ENCODE assay signal across 26 cellular contexts in genomic region chrX:24732705-24733104, GRCh38. TPM values are rescaled to one million over a fixed set of nuclear protein-coding genes. Genes with fewer than 3 reads are reported as not detected.
DNase-seq lines count a peak whose midpoint lies in the region; ATAC-seq and TF ChIP-seq lines count a peak whose summit lies in the region.
"Had no signal": no experiment of that assay in that cellular context is flagged by ENCODE, and none has a peak within 500 bp of the region (broad histone marks: within the 10 kb centered on the region; RNA-seq: fewer than 3 reads in every experiment).

No MANE protein-coding gene starts in this region.

- intact Hi-C loops in PC-3 (cut with micrococcal nuclease): loop anchor here (5.0 kb wide), 1 partner anchor 215 kb away; no protein-coding TSS in a partner anchor
- intact Hi-C loops in ovary (cut with DNase I): no loop called here

- BruUV-seq in PC-3 (replicated peaks; lab: Mats Ljungman, UMichigan): no TSS peak

- CTCF ChIA-PET in PC-3 (lab: Charles Lee): no interaction called here

- H3K36me3 ChIP-seq in PC-3 (ENCODE audit: low read depth, low read length) (peaks cover 32% of the 10 kb centered on the region), ovary (no peaks in the 10 kb centered on the region)

- H3K4me1 ChIP-seq in PC-3 (ENCODE audit: insufficient read depth, low read length): peaks cover 10% of the 10 kb centered on the region
- H3K4me1 ChIP-seq in ovary (ENCODE audit: insufficient read depth): no peaks in the 10 kb centered on the region
- H3K4me1 ChIP-seq: SJCRH30 had no signal

- H3K27me3 ChIP-seq in PC-3 (ENCODE audit: low read length): no peaks in the 10 kb centered on the region
- H3K27me3 ChIP-seq in ovary: no peaks in the 10 kb centered on the region
- H3K27me3 ChIP-seq: SJCRH30 had no signal

- no peak for TF ChIP-seq EP300 in ovary (IDR thresholded peaks at IDR 0.05)

- no peak for TF ChIP-seq CTCF in PC-3 (conservative IDR thresholded peaks at IDR 0.05; ENCODE audit: low read depth, low read length)
- TF ChIP-seq CTCF in ovary (IDR thresholded peaks at IDR 0.05): no peak

- DNase-seq in CD1c-positive myeloid dendritic cell (ENCODE audit: extremely low spot score) (peak; percentile 1), PC-3 (peak; percentile 66), fibroblast of peridontal ligament (ENCODE audit: extremely low read depth) (peak; percentile 29), dedifferentiated amniotic fluid mesenchymal stem cell (ENCODE audit: extremely low spot score) (no peak), ovary (no peak), NCI-H2227 treated with DMSO at 0.1 percent for 48 hours (lab: John Stamatoyannopoulos, UW) (no peak)
- DNase-seq in activated CD8-positive, alpha-beta memory T cell treated with anti-CD3 and anti-CD28 coated beads, Interleukin-2, amount 50 U/mL, for 4 hours: no peak
- DNase-seq: ACHN; CD4-positive, alpha-beta T cell; COR-L47; DMS79; EL; GDM1; NCI-H1092 treated with DMSO at 0.1 percent for 48 hours; NCI-H1436; NCI-H187 treated with DMSO at 0.1 percent for 48 hours; NCI-H2171 treated with DMSO at 0.1 percent for 48 hours; NCI-H524 treated with DMSO at 0.1 percent for 48 hours; NCI-H82; NK-92 treated with Interleukin-12 subunit alpha and Interleukin-12 subunit beta, amount 100 ng/mL, for 24 hours; PC-9; SJCRH30 had no signal

- no peak overlapping the region for H3K4me2 ChIP-seq in PC-3 (ENCODE audit: low read length)
- H3K4me2 ChIP-seq: PC-9 had no signal

- no peaks in the 10 kb centered on the region for H3K79me2 ChIP-seq in PC-3 (ENCODE audit: low read length)

- no peak overlapping the region for H3K9ac ChIP-seq in PC-3 (ENCODE audit: low read length)

- H3K9me2 ChIP-seq in PC-3 (replicated peaks; ENCODE audit: low read length): no peaks in the 10 kb centered on the region

- TF ChIP-seq POLR2A in ovary (IDR thresholded peaks at IDR 0.05): no peak

- no peaks in the 10 kb centered on the region for H4K20me1 ChIP-seq in PC-3 (ENCODE audit: low read length)

- ATAC-seq in PC-3: peak; percentile 77
- ATAC-seq: GM12878, HCT116, Right ventricle myocardium inferior, SK-N-SH treated with all-trans-retinoic acid at 6 μM for 48 hours had no signal

- no peak overlapping the region for H2AFZ ChIP-seq in PC-3 (ENCODE audit: low read length)
- H2AFZ ChIP-seq: PC-9 had no signal

- no peak overlapping the region for H3K4me3 ChIP-seq in PC-3 (ENCODE audit: low read length)
- no peak overlapping the region for H3K4me3 ChIP-seq in ovary
- H3K4me3 ChIP-seq: GM12878, PC-9, SJCRH30 had no signal

- POLR2A ChIA-PET in PC-3 (lab: Charles Lee; ENCODE audit: unreplicated experiment): no interaction called here

- H3K9me3 ChIP-seq in PC-3 (ENCODE audit: low read length): no peaks in the 10 kb centered on the region
- H3K9me3 ChIP-seq in ovary: no peaks in the 10 kb centered on the region
- H3K9me3 ChIP-seq: SJCRH30 had no signal

- H3F3A ChIP-seq in PC-3 (ENCODE audit: low read length, unreplicated experiment): no peaks in the 10 kb centered on the region

- H3K27ac ChIP-seq in PC-3 (ENCODE audit: low read length): peak overlapping the region; percentile 11; the same call in 1 of the 2 replicates
- no peak overlapping the region for H3K27ac ChIP-seq in ovary
- H3K27ac ChIP-seq: PC-9, SJCRH30 had no signal

RNA-seq across cellular contexts. Expression of gene POLA1, which starts 39.0 kb away (rescaled TPM):
- total RNA-seq in PC-3 (2014; rRNA removed): 19.6 and 23.2 TPM in 2 replicates
- 10 to 100 TPM; 11.7 to 20.2 (median 14.8) TPM for total RNA-seq in ovary
- 1 to 10 TPM; 5.9 to 8.3 TPM for polyA plus RNA-seq in ovary

Comparison
In these comparisons a context has a peak if more than half of its experiments do, and no peak if none do; other contexts are left out.
1. DNase-seq: peak in CD1c-positive myeloid dendritic cell (single experiment), PC-3 (single experiment) and fibroblast of peridontal ligament (single experiment); none in dedifferentiated amniotic fluid mesenchymal stem cell (single experiment), ovary (0 of 5), activated CD8-positive, alpha-beta memory T cell treated with anti-CD3 and anti-CD28 coated beads, Interleukin-2, amount 50 U/mL, for 4 hours (single experiment) and NCI-H2227 treated with DMSO at 0.1 percent for 48 hours (single experiment).